In the genomic region with DNA sequence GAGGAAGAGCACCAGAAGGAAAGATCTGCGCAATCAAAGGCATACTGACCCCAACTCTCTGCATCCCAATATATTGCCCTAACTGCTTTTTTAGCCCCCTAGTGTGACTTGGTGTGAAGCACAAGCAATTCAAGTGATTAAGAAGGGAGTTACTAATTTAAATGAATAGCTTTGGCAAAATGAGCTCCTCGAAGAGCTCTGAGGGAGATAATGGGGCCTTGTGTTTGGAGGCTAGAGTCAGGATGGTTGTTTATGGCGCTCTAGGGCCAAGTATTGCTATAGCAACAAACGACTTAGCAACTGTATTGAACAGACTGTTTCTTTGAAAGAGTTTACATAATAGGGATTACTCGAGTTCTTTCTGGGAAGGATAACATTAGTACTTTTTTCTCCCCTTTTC, we compare ENCODE assay signal across 1 cellular context.
TF ChIP-seq lines count a peak whose summit lies in the region.

No MANE protein-coding gene starts in this region.

TF ChIP-seq in K562, 482 proteins besides CTCF, POLR2A, EP300 and RAD21:
- TF ChIP-seq RFX1 (IDR thresholded peaks at IDR 0.05) (peak; percentile 55), MYNN (IDR thresholded peaks at IDR 0.05) (0 out of 2 replicates have a peak, but pooled peaks have one; percentile 26), MYNN (CRISPR knock-in tag; IDR thresholded peaks at IDR 0.05) (no peak), IFI16 (CRISPR knock-in tag; IDR thresholded peaks at IDR 0.05) (no peak)
